ENCODE assay signal across 10 cellular contexts in the genomic region with DNA sequence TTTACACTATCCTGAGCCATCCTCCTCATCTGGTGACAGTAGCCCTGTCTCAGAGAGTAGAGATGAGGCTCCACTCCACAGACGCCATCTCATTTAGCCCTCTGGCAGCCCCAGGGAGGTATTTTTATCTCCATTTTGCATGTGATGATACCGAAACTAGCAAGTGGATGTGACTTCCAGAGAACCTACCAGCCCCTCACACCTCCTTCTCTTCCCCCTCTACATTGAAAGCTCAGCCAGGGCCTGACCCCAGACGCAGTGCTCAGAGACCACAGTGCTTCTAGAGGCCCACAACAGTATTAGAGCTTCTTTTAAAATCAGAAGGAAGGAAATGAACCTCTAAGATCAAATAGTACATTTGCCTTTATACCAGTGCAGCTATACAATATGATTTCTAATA. TPM values are rescaled to one million over a fixed set of nuclear protein-coding genes. Genes with fewer than 3 reads are reported as not detected.
A peak's percentile ranks its signal among the peaks of the same experiment; 100 is the strongest.
DNase-seq lines count a peak whose midpoint lies in the region; ATAC-seq and TF ChIP-seq lines count a peak whose summit lies in the region.
"Had no signal": no experiment of that assay in that cellular context is flagged by ENCODE, and none has a peak within 500 bp of the region (broad histone marks: within the 10 kb centered on the region; RNA-seq: fewer than 3 reads in every experiment).

No MANE protein-coding gene starts in this region.

- ATAC-seq in GM18861 (IDR thresholded peaks at IDR 0.05; ENCODE audit: unreplicated experiment) (peak; percentile 69), GM21723 (IDR thresholded peaks at IDR 0.05; ENCODE audit: unreplicated experiment) (peak; percentile 84)
- peak; percentile 79 to 87 for ATAC-seq in natural killer cell treated with Interleukin-12 subunit alpha and Interleukin-12 subunit beta and Interleukin-15 and Interleukin-18, amount 100 ng/mL, for 72 hours

- no peaks in the 10 kb centered on the region for H3K9me2 ChIP-seq in MM.1S (replicated peaks; ENCODE audit: insufficient read depth, low read length)

- H3K27me3 Mint-ChIP-seq in natural killer cell treated with Interleukin-12 subunit alpha and Interleukin-12 subunit beta and Interleukin-15 and Interleukin-18, amount 100 ng/mL, for 72 hours, result no peaks in the 10 kb centered on the region

- H3K27ac ChIP-seq in MM.1S (ENCODE audit: low read length), result peak overlapping the region; percentile 76
- no peak overlapping the region for H3K27ac ChIP-seq in mammary epithelial cell (ENCODE audit: insufficient read depth, low read depth, low read length)
- H3K27ac ChIP-seq: KMS-11 had no signal

- H4K20me1 ChIP-seq in MM.1S (ENCODE audit: insufficient read depth, low read length) (no peaks in the 10 kb centered on the region), mammary epithelial cell (ENCODE audit: insufficient read depth, low read length) (no peaks in the 10 kb centered on the region)

- H3K4me2 ChIP-seq in MM.1S (ENCODE audit: low read depth, low read length) (peak overlapping the region; percentile 72), mammary epithelial cell (ENCODE audit: insufficient read depth, low read depth, low read length) (no peak overlapping the region)
- H3K4me2 ChIP-seq: KMS-11 had no signal

- peak overlapping the region; percentile 97 to 99 for H3K27ac Mint-ChIP-seq in natural killer cell treated with Interleukin-12 subunit alpha and Interleukin-12 subunit beta and Interleukin-15 and Interleukin-18, amount 100 ng/mL, for 72 hours

- H3K4me3 Mint-ChIP-seq in natural killer cell treated with Interleukin-12 subunit alpha and Interleukin-12 subunit beta and Interleukin-15 and Interleukin-18, amount 100 ng/mL, for 72 hours, result peak overlapping the region; percentile 82

- H3K36me3 Mint-ChIP-seq in natural killer cell treated with Interleukin-12 subunit alpha and Interleukin-12 subunit beta and Interleukin-15 and Interleukin-18, amount 100 ng/mL, for 72 hours, result peaks cover 7% of the 10 kb centered on the region

- DNase-seq in MM.1S, result peak; percentile 68
- DNase-seq in natural killer cell treated with Interleukin-12 subunit alpha and Interleukin-12 subunit beta and Interleukin-15 and Interleukin-18, amount 100 ng/mL, for 72 hours (ENCODE audit: low spot score), result peak; percentile 64
- DNase-seq in NCI-H1436 (lab: John Stamatoyannopoulos, UW), result no peak
- DNase-seq in mammary epithelial cell, result no peak
- DNase-seq in Kasumi-1 (lab: John Stamatoyannopoulos, UW), result no peak
- no peak for DNase-seq in EL
- DNase-seq: amygdala had no signal

- peaks cover 95% of the 10 kb centered on the region for H3K79me2 ChIP-seq in MM.1S (ENCODE audit: low read length)
- H3K79me2 ChIP-seq in mammary epithelial cell (ENCODE audit: insufficient read depth, low read length), result no peaks in the 10 kb centered on the region

- CTCF ChIA-PET in mammary epithelial cell (lab: Charles Lee; ENCODE audit: low non-redundant PET), result no interaction called here

- no peaks in the 10 kb centered on the region for H3K27me3 ChIP-seq in MM.1S (replicated peaks; ENCODE audit: insufficient read depth, low read length)
- H3K27me3 ChIP-seq in mammary epithelial cell (ENCODE audit: insufficient read depth, low read length), result no peaks in the 10 kb centered on the region

- H2AFZ ChIP-seq in MM.1S (ENCODE audit: low read length) (peak overlapping the region; percentile 29; the same call in 1 of the 2 replicates), mammary epithelial cell (ENCODE audit: low read depth, low read length) (no peak overlapping the region)

- intact Hi-C loops in mammary epithelial cell (cut with micrococcal nuclease), result no loop called here

- peaks cover 71 to 80% of the 10 kb centered on the region in 2 donors for H3K4me1 Mint-ChIP-seq in natural killer cell treated with Interleukin-12 subunit alpha and Interleukin-12 subunit beta and Interleukin-15 and Interleukin-18, amount 100 ng/mL, for 72 hours (ENCODE audit: low read depth in 2 of 2)

- BruUV-seq in mammary epithelial cell (replicated peaks; lab: Mats Ljungman, UMichigan), result no TSS peak

- H3K36me3 ChIP-seq in MM.1S (replicated peaks; ENCODE audit: insufficient read depth, low read length) (no peaks in the 10 kb centered on the region), mammary epithelial cell (ENCODE audit: insufficient read depth, low read length) (no peaks in the 10 kb centered on the region)

- TF ChIP-seq CTCF in MM.1S (IDR thresholded peaks at IDR 0.05; ENCODE audit: low read length) (no peak), mammary epithelial cell (conservative IDR thresholded peaks at IDR 0.05 in 1 of 2, IDR thresholded peaks at IDR 0.05 in 1 of 2; ENCODE audit: extremely low read depth in 1 of 2, insufficient read depth in 1 of 2, low read depth in 1 of 2, low read length in 2 of 2) (no peak)

- no peaks in the 10 kb centered on the region for H3K9me3 ChIP-seq in MM.1S (replicated peaks; ENCODE audit: insufficient read depth, low read length)
- peaks cover 7% of the 10 kb centered on the region for H3K9me3 ChIP-seq in mammary epithelial cell (replicated peaks; ENCODE audit: insufficient read depth, low read length)

- peaks cover 51% of the 10 kb centered on the region for H3K4me1 ChIP-seq in MM.1S (ENCODE audit: low read length)
- H3K4me1 ChIP-seq in mammary epithelial cell (ENCODE audit: insufficient read depth, low read length), result no peaks in the 10 kb centered on the region

- peaks cover 20% of the 10 kb centered on the region for H3F3A ChIP-seq in MM.1S (ENCODE audit: insufficient read depth, low read length)

- H3K9ac ChIP-seq in MM.1S (ENCODE audit: low read length), result peak overlapping the region; percentile 62
- no peak overlapping the region for H3K9ac ChIP-seq in mammary epithelial cell (ENCODE audit: insufficient read depth, low read length)
- H3K9ac ChIP-seq: KMS-11 had no signal

- in situ Hi-C loops in mammary epithelial cell (cut with MboI; ENCODE audit: low sequenced_read_pairs in 2 of 2), result no loop called here

- H3K4me3 ChIP-seq in MM.1S (ENCODE audit: low read length), result peak overlapping the region; percentile 15
- H3K4me3 ChIP-seq in mammary epithelial cell (replicated peaks in 1 of 3; ENCODE audit: insufficient read depth in 1 of 3, low read depth in 2 of 3, low read length in 3 of 3), result no peak overlapping the region

- no peaks in the 10 kb centered on the region for H3K9me3 Mint-ChIP-seq in natural killer cell treated with Interleukin-12 subunit alpha and Interleukin-12 subunit beta and Interleukin-15 and Interleukin-18, amount 100 ng/mL, for 72 hours

- dilution Hi-C loops in mammary epithelial cell (cut with HindIII; ENCODE audit: low sequenced_read_pairs), result no loop called here

- WGBS in mammary epithelial cell (ENCODE audit: low coverage, missing lambda C conversion rate), result 56% methylated on average over 3 of the region's 3 CpGs

RNA-seq across cellular contexts. Expression of gene GYPC, which starts 8.3 kb away (rescaled TPM):
- total RNA-seq in natural killer cell treated with Interleukin-12 subunit alpha and Interleukin-12 subunit beta and Interleukin-15 and Interleukin-18, amount 100 ng/mL, for 72 hours, result 10 to 100 TPM; 44.2 to 56.9 TPM
- total RNA-seq in mammary epithelial cell, result 10 to 100 TPM in 1 of 2 donors, not detected in 1; 49.7 TPM
- polyA plus RNA-seq in mammary epithelial cell, result 1.00 TPM
- 3.2 TPM for polyA minus RNA-seq in mammary epithelial cell

Comparison
In these comparisons a context has a peak if more than half of its experiments do, and no peak if none do; other contexts are left out.
1. DNase-seq: peak in MM.1S (single experiment) and natural killer cell treated with Interleukin-12 subunit alpha and Interleukin-12 subunit beta and Interleukin-15 and Interleukin-18, amount 100 ng/mL, for 72 hours (single experiment); none in NCI-H1436 (single experiment), mammary epithelial cell (single experiment), Kasumi-1 (0 of 2) and EL (single experiment).
2. Peak in every context shown above with its lines, with median percentiles within 50 percentile points of each other: ATAC-seq.